In genomic region chr6:89984926-89985743, GRCh38 we compare ENCODE assay signal across 10 cellular contexts.
DNase-seq lines count a peak whose midpoint lies in the region; ATAC-seq and TF ChIP-seq lines count a peak whose summit lies in the region.
"Had no signal": no experiment of that assay in that cellular context is flagged by ENCODE, and none has a peak within 500 bp of the region (broad histone marks: within the 10 kb centered on the region; RNA-seq: fewer than 3 reads in every experiment).

No MANE protein-coding gene starts in this region.

- no peaks in the 10 kb centered on the region for H3K27me3 Mint-ChIP-seq in naive thymus-derived CD8-positive, alpha-beta T cell

- peaks cover 0 to 75% (median 4%) of the 10 kb centered on the region in 3 donors for H3K36me3 Mint-ChIP-seq in naive thymus-derived CD8-positive, alpha-beta T cell

- TF ChIP-seq CTCF in GM20000 (IDR thresholded peaks at IDR 0.05; ENCODE audit: extremely low read depth, missing control alignments), result no peak

- H3K4me1 Mint-ChIP-seq in naive thymus-derived CD8-positive, alpha-beta T cell, result peaks cover 40 to 80% (median 78%) of the 10 kb centered on the region in 4 donors

- H3K4me3 ChIP-seq in BLaER1, result no peak overlapping the region
- H3K4me3 ChIP-seq: PC-9, uterus had no signal

- peaks cover 31% of the 10 kb centered on the region for H3K4me1 ChIP-seq in BLaER1
- H3K4me1 ChIP-seq: uterus had no signal

- peak overlapping the region in 1 of 10 donors; percentile 3 for H3K4me3 Mint-ChIP-seq in naive thymus-derived CD8-positive, alpha-beta T cell

- DNase-seq in NCI-H524 (lab: John Stamatoyannopoulos, UW), result peak; percentile 49 to 82
- DNase-seq in naive thymus-derived CD8-positive, alpha-beta T cell, result no peak
- DNase-seq in GM20000 (ENCODE audit: low spot score), result no peak
- DNase-seq in SW 1271 (lab: John Stamatoyannopoulos, UW), result no peak

- H3K9me3 Mint-ChIP-seq in naive thymus-derived CD8-positive, alpha-beta T cell, result no peaks in the 10 kb centered on the region

- peaks cover 100% of the 10 kb centered on the region for H4K20me1 ChIP-seq in BLaER1

- POLR2A ChIA-PET in naive thymus-derived CD8-positive, alpha-beta T cell (lab: Charles Lee), result no interaction called here

- peak; percentile 59 for ATAC-seq in esophagus mucosa
- peak; percentile 25 to 41 for ATAC-seq in naive thymus-derived CD8-positive, alpha-beta T cell
- ATAC-seq in GM21576 (IDR thresholded peaks at IDR 0.05; ENCODE audit: unreplicated experiment), result no peak
- ATAC-seq in HG03442 (IDR thresholded peaks at IDR 0.05; ENCODE audit: unreplicated experiment), result no peak

- peaks cover 11% of the 10 kb centered on the region; the same call in 1 of the 2 replicates for H3K36me3 ChIP-seq in BLaER1
- H3K36me3 ChIP-seq: uterus had no signal

- H3K27me3 ChIP-seq in BLaER1, result no peaks in the 10 kb centered on the region
- H3K27me3 ChIP-seq: uterus had no signal

- no peaks in the 10 kb centered on the region for H3K9me3 ChIP-seq in BLaER1
- H3K9me3 ChIP-seq: uterus had no signal

- H3K27ac Mint-ChIP-seq in naive thymus-derived CD8-positive, alpha-beta T cell, result peak overlapping the region; percentile 46 to 92 (median 79)

- H3K27ac ChIP-seq in BLaER1, result no peak overlapping the region
- H3K27ac ChIP-seq: PC-9, uterus had no signal

- H3K4me2 ChIP-seq in BLaER1, result peak overlapping the region; percentile 52
- H3K4me2 ChIP-seq: PC-9 had no signal

- H3K9ac ChIP-seq in BLaER1, result no peak overlapping the region

Comparison
In these comparisons a context has a peak if more than half of its experiments do, and no peak if none do; other contexts are left out.
1. DNase-seq: peak in NCI-H524 (2 of 2); none in naive thymus-derived CD8-positive, alpha-beta T cell (0 of 10), GM20000 (single experiment) and SW 1271 (0 of 2).
2. ATAC-seq: peak in esophagus mucosa (single experiment) and naive thymus-derived CD8-positive, alpha-beta T cell (2 of 2); none in GM21576 (single experiment) and HG03442 (single experiment).